In the genomic region with DNA sequence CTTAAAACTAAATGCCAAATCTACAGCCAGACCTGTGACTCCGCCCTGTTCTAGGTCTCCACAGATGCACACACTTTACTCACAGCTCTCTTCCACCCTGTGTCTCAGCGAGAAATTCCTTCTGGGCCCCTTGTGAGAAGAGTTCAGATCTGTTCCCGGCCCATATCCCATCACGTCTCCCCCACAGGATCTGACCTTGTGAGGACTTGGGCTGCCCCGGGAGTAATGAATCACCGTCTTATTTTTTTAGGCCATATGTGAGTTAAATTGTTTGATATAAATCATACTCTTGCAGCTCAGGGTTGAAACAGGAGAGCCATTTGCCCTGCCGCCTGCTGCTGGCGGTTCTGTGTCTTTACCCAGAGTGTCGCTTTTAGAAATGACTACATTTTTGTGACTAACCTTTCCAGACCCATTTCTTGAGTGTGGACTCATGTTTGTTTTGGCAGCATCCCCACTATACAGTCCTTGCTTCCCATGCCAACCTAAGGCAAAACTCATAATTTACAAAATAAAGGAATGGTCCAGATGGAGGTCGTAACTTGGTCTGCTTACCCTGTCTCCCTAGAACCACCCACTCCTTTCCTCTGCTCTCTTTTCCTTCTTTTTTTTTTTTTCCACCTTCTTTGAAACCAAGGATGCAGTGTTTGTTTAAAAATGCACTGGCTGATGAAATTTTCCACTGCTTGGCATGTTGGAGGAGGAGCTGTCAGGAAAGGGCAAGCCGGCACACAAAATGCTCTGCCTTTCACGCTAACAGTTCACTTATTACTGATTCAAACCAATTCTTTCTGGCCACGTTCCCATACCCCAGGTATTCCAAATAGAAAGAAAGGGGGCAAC, we compare ENCODE assay signal across 1 cellular context.
TF ChIP-seq lines count a peak whose summit lies in the region.

No MANE protein-coding gene starts in this region.

TF ChIP-seq in HCT116, 20 proteins besides CTCF, POLR2A, EP300 and RAD21 (continued from another document):
- TF ChIP-seq CEBPB (IDR thresholded peaks at IDR 0.05; ENCODE audit: low read depth) (no peak), ZNF274 (IDR thresholded peaks at IDR 0.05; ENCODE audit: low read depth, low read length) (no peak), ZFX (IDR thresholded peaks at IDR 0.05) (no peak), EGR1 (IDR thresholded peaks at IDR 0.05; ENCODE audit: low read depth) (no peak)
TF ChIP-seq in HCT116: peak in this region for 0.
